ENCODE assay signal across 1 cellular context in genomic region chr2:111135910-111136297, GRCh38.
A peak's percentile ranks its signal among the peaks of the same experiment; 100 is the strongest.
TF ChIP-seq lines count a peak whose summit lies in the region.

No MANE protein-coding gene starts in this region.

TF ChIP-seq in HepG2, 621 proteins besides CTCF, POLR2A, EP300 and RAD21 (continued from another document):
- TF ChIP-seq ZNF513 (CRISPR knock-in tag; conservative IDR thresholded peaks at IDR 0.05) (0 out of 2 replicates have a peak, but pooled peaks have one; percentile 48), FOXP1 (IDR thresholded peaks at IDR 0.05) (no peak), FOXP1 (CRISPR knock-in tag; IDR thresholded peaks at IDR 0.05) (no peak), PRDM15 (CRISPR knock-in tag; IDR thresholded peaks at IDR 0.05) (no peak), RERE (CRISPR knock-in tag; IDR thresholded peaks at IDR 0.05; ENCODE audit: low read depth) (no peak), RXRA (CRISPR knock-in tag; IDR thresholded peaks at IDR 0.05) (no peak), SMC3 (IDR thresholded peaks at IDR 0.05; ENCODE audit: low read length) (peak; percentile 33), HHEX (CRISPR knock-in tag; IDR thresholded peaks at IDR 0.05) (no peak), ZBTB33 (CRISPR knock-in tag; IDR thresholded peaks at IDR 0.05) (peak; percentile 90), ELF3 (CRISPR knock-in tag; IDR thresholded peaks at IDR 0.05) (no peak), ZNF563 (CRISPR knock-in tag; IDR thresholded peaks at IDR 0.05) (no peak), STAG1 (CRISPR knock-in tag; IDR thresholded peaks at IDR 0.05) (peak; percentile 60), NFKB2 (CRISPR knock-in tag; IDR thresholded peaks at IDR 0.05; ENCODE audit: borderline replicate concordance) (0 out of 2 replicates have a peak, but pooled peaks have one; percentile 38), ZNF878 (CRISPR knock-in tag; IDR thresholded peaks at IDR 0.05) (no peak), TOPORS (CRISPR knock-in tag; IDR thresholded peaks at IDR 0.05) (0 out of 2 replicates have a peak, but pooled peaks have one; percentile 9), HMGXB3 (CRISPR knock-in tag; IDR thresholded peaks at IDR 0.05; ENCODE audit: borderline replicate concordance) (no peak), ZBTB14 (CRISPR knock-in tag; IDR thresholded peaks at IDR 0.05) (0 out of 2 replicates have a peak, but pooled peaks have one; percentile 40), ZFP91 (CRISPR knock-in tag; IDR thresholded peaks at IDR 0.05; ENCODE audit: borderline replicate concordance) (peak; percentile 28; the same call in 1 of the 2 replicates), SKI (IDR thresholded peaks at IDR 0.05; ENCODE audit: partially characterized antibody) (no peak), POGK (CRISPR knock-in tag; conservative IDR thresholded peaks at IDR 0.05) (no peak), ARNT2 (CRISPR knock-in tag; IDR thresholded peaks at IDR 0.05; ENCODE audit: low read depth) (no peak)
TF ChIP-seq in HepG2: peak in this region for 24.
